ENCODE assay signal across 17 cellular contexts in genomic region chr4:38155589-38156294, GRCh38.
DNase-seq lines count a peak whose midpoint lies in the region; ATAC-seq, FAIRE-seq and TF ChIP-seq lines count a peak whose summit lies in the region.
"Had no signal": no experiment of that assay in that cellular context is flagged by ENCODE, and none has a peak within 500 bp of the region (broad histone marks: within the 10 kb centered on the region; RNA-seq: fewer than 3 reads in every experiment).

No MANE protein-coding gene starts in this region.

- no peak for FAIRE-seq in GM12892 (lab: Jason Lieb, UNC)
- FAIRE-seq: GM12891 had no signal

- H3K27me3 Mint-ChIP-seq in activated naive CD8-positive, alpha-beta T cell treated with anti-CD3 and anti-CD28 coated beads, Interleukin-2, amount 10 ng/mL, durations not matched to agents 7 days and 5 days, result peaks cover 5% of the 10 kb centered on the region
- no peaks in the 10 kb centered on the region for H3K27me3 Mint-ChIP-seq in activated naive CD8-positive, alpha-beta T cell treated with anti-CD3 and anti-CD28 coated beads, Interleukin-2, amount 50 U/mL, for 24 hours

- H3K9ac ChIP-seq in mammary epithelial cell (ENCODE audit: insufficient read depth, low read length), result no peak overlapping the region

- TF ChIP-seq POLR2A in upper lobe of left lung (IDR thresholded peaks at IDR 0.05) (no peak), GM12892 (IDR thresholded peaks at IDR 0.05; ENCODE audit: low read depth, low read length) (no peak)

- peak overlapping the region; percentile 88 for H2AFZ ChIP-seq in mammary epithelial cell (ENCODE audit: low read depth, low read length)

- H3K4me2 ChIP-seq in mammary epithelial cell (ENCODE audit: insufficient read depth, low read depth, low read length), result no peak overlapping the region

- H3K27ac Mint-ChIP-seq in activated naive CD8-positive, alpha-beta T cell treated with anti-CD3 and anti-CD28 coated beads, Interleukin-2, amount 10 ng/mL, durations not matched to agents 7 days and 5 days, result peak overlapping the region; percentile 64
- no peak overlapping the region for H3K27ac Mint-ChIP-seq in activated naive CD8-positive, alpha-beta T cell treated with anti-CD3 and anti-CD28 coated beads, Interleukin-2, amount 50 U/mL, for 24 hours
- H3K27ac Mint-ChIP-seq: immature natural killer cell had no signal

- H3K36me3 ChIP-seq in mammary epithelial cell (ENCODE audit: insufficient read depth, low read length) (no peaks in the 10 kb centered on the region), upper lobe of left lung (no peaks in the 10 kb centered on the region)
- H3K36me3 ChIP-seq: tibial nerve had no signal

- peaks cover 21% of the 10 kb centered on the region for H3K4me1 Mint-ChIP-seq in activated naive CD8-positive, alpha-beta T cell treated with anti-CD3 and anti-CD28 coated beads, Interleukin-2, amount 10 ng/mL, durations not matched to agents 7 days and 5 days
- H3K4me1 Mint-ChIP-seq in activated naive CD8-positive, alpha-beta T cell treated with anti-CD3 and anti-CD28 coated beads, Interleukin-2, amount 50 U/mL, for 24 hours, result peaks cover 41% of the 10 kb centered on the region

- H3K4me1 ChIP-seq in mammary epithelial cell (ENCODE audit: insufficient read depth, low read length) (peaks cover 28% of the 10 kb centered on the region), upper lobe of left lung (peaks cover 19 to 38% (median 22%) of the 10 kb centered on the region in 4 donors)

- POLR2A ChIA-PET in activated naive CD8-positive, alpha-beta T cell treated with anti-CD3 and anti-CD28 coated beads, Interleukin-2, amount 10 ng/mL, durations not matched to agents 7 days and 5 days (lab: Charles Lee), result interaction anchor here (1.5 kb wide), 1 partner anchor 24 kb away, joined by 5 read pairs; no protein-coding TSS in a partner anchor

- DNase-seq in activated naive CD8-positive, alpha-beta T cell treated with anti-CD3 and anti-CD28 coated beads, Interleukin-2, amount 10 ng/mL, durations not matched to agents 7 days and 5 days, result no peak
- no peak for DNase-seq in activated naive CD8-positive, alpha-beta T cell treated with anti-CD3 and anti-CD28 coated beads, Interleukin-2, amount 50 U/mL, for 24 hours
- DNase-seq in mammary epithelial cell (no peak), left colon (no peak), upper lobe of left lung (no peak), sciatic nerve (ENCODE audit: low spot score) (no peak), GM12892 (ENCODE audit: insufficient read length) (no peak), GF-D8 (lab: John Stamatoyannopoulos, UW) (no peak)
- DNase-seq: AML-193; amniotic stem cell; foreskin melanocyte; immature natural killer cell; NCI-H1048; stimulated activated CD4-positive, alpha-beta T cell treated with anti-CD3 and anti-CD28 coated beads, Interleukin-1b, Interleukin-23, amount 100 ng/mL, for 48 hours; stimulated activated CD8-positive, alpha-beta memory T cell treated with anti-CD3 and anti-CD28 coated beads, Interleukin-4, amount 100 ng/mL, for 48 hours had no signal

- H3K9me3 ChIP-seq in mammary epithelial cell (replicated peaks; ENCODE audit: insufficient read depth, low read length) (no peaks in the 10 kb centered on the region), upper lobe of left lung (no peaks in the 10 kb centered on the region)
- H3K9me3 ChIP-seq: tibial nerve had no signal

- 93% methylated on average over 6 of the region's 7 CpGs for WGBS in mammary epithelial cell (ENCODE audit: low coverage, missing lambda C conversion rate)
- 68 to 74% methylated on average over 7 of the region's 7 CpGs for WGBS in upper lobe of left lung, 2 donors

- TF ChIP-seq CTCF in mammary epithelial cell (conservative IDR thresholded peaks at IDR 0.05 in 1 of 2, IDR thresholded peaks at IDR 0.05 in 1 of 2; ENCODE audit: extremely low read depth in 1 of 2, insufficient read depth in 1 of 2, low read depth in 1 of 2, low read length in 2 of 2), result no peak
- no peak for TF ChIP-seq CTCF in upper lobe of left lung (IDR thresholded peaks at IDR 0.05)

- H3K27me3 ChIP-seq in mammary epithelial cell (ENCODE audit: insufficient read depth, low read length) (no peaks in the 10 kb centered on the region), upper lobe of left lung (no peaks in the 10 kb centered on the region)
- H3K27me3 ChIP-seq: tibial nerve had no signal

- no TSS peak for BruUV-seq in mammary epithelial cell (replicated peaks; lab: Mats Ljungman, UMichigan)

- no peaks in the 10 kb centered on the region for H3K79me2 ChIP-seq in mammary epithelial cell (ENCODE audit: insufficient read depth, low read length)

- intact Hi-C loops in mammary epithelial cell (cut with micrococcal nuclease) (no loop called here), left colon (cut with DNase I, micrococcal nuclease) (no loop called here), sciatic nerve (cut with DNase I) (no loop called here)

- no peak overlapping the region for H3K4me3 Mint-ChIP-seq in activated naive CD8-positive, alpha-beta T cell treated with anti-CD3 and anti-CD28 coated beads, Interleukin-2, amount 10 ng/mL, durations not matched to agents 7 days and 5 days
- no peak overlapping the region for H3K4me3 Mint-ChIP-seq in activated naive CD8-positive, alpha-beta T cell treated with anti-CD3 and anti-CD28 coated beads, Interleukin-2, amount 50 U/mL, for 24 hours

- CTCF ChIA-PET in mammary epithelial cell (lab: Charles Lee; ENCODE audit: low non-redundant PET), result interaction anchor here (0.6 kb wide), 1 partner anchor 163 kb away, joined by 6 read pairs; no protein-coding TSS in a partner anchor

- no peak overlapping the region for H3K4me3 ChIP-seq in mammary epithelial cell (replicated peaks in 1 of 3; ENCODE audit: insufficient read depth in 1 of 3, low read depth in 2 of 3, low read length in 3 of 3)
- H3K4me3 ChIP-seq in upper lobe of left lung, result no peak overlapping the region
- H3K4me3 ChIP-seq: tibial nerve had no signal

- H3K27ac ChIP-seq in mammary epithelial cell (ENCODE audit: insufficient read depth, low read depth, low read length) (no peak overlapping the region), upper lobe of left lung (peak overlapping the region in 3 of 4 donors; percentile 1 to 69 (median 68))

- H3K36me3 Mint-ChIP-seq in activated naive CD8-positive, alpha-beta T cell treated with anti-CD3 and anti-CD28 coated beads, Interleukin-2, amount 10 ng/mL, durations not matched to agents 7 days and 5 days, result no peaks in the 10 kb centered on the region
- H3K36me3 Mint-ChIP-seq in activated naive CD8-positive, alpha-beta T cell treated with anti-CD3 and anti-CD28 coated beads, Interleukin-2, amount 50 U/mL, for 24 hours (ENCODE audit: low read depth), result no peaks in the 10 kb centered on the region

- no peak for ATAC-seq in activated naive CD8-positive, alpha-beta T cell treated with anti-CD3 and anti-CD28 coated beads, Interleukin-2, amount 10 ng/mL, durations not matched to agents 7 days and 5 days (ENCODE audit: low read depth)
- ATAC-seq in activated naive CD8-positive, alpha-beta T cell treated with anti-CD3 and anti-CD28 coated beads, Interleukin-2, amount 50 U/mL, for 24 hours, result no peak
- ATAC-seq in left colon, result peak; percentile 18
- peak; percentile 4 to 23 for ATAC-seq in upper lobe of left lung (ENCODE audit: low FRiP score in 2 of 2)
- ATAC-seq in sciatic nerve, result no peak

- no peak for TF ChIP-seq EP300 in upper lobe of left lung (IDR thresholded peaks at IDR 0.05)

- no peaks in the 10 kb centered on the region for H3K9me3 Mint-ChIP-seq in activated naive CD8-positive, alpha-beta T cell treated with anti-CD3 and anti-CD28 coated beads, Interleukin-2, amount 10 ng/mL, durations not matched to agents 7 days and 5 days
- no peaks in the 10 kb centered on the region for H3K9me3 Mint-ChIP-seq in activated naive CD8-positive, alpha-beta T cell treated with anti-CD3 and anti-CD28 coated beads, Interleukin-2, amount 50 U/mL, for 24 hours
- H3K9me3 Mint-ChIP-seq: immature natural killer cell had no signal

- dilution Hi-C loops in mammary epithelial cell (cut with HindIII; ENCODE audit: low sequenced_read_pairs), result loop anchor here (5.0 kb wide), 1 partner anchor 43 kb away; no protein-coding TSS in a partner anchor

- no peaks in the 10 kb centered on the region for H4K20me1 ChIP-seq in mammary epithelial cell (ENCODE audit: insufficient read depth, low read length)

- in situ Hi-C loops in mammary epithelial cell (cut with MboI; ENCODE audit: low sequenced_read_pairs in 2 of 2), result no loop called here

Comparison
In these comparisons a context has a peak if more than half of its experiments do, and no peak if none do; other contexts are left out.
1. ATAC-seq: peak in left colon (single experiment) and upper lobe of left lung (2 of 2); none in activated naive CD8-positive, alpha-beta T cell treated with anti-CD3 and anti-CD28 coated beads, Interleukin-2, amount 10 ng/mL, durations not matched to agents 7 days and 5 days (single experiment), activated naive CD8-positive, alpha-beta T cell treated with anti-CD3 and anti-CD28 coated beads, Interleukin-2, amount 50 U/mL, for 24 hours (single experiment) and sciatic nerve (single experiment).